ENCODE assay signal across 12 cellular contexts in genomic region chr6:42405025-42405424, GRCh38. TPM values are rescaled to one million over a fixed set of nuclear protein-coding genes. Genes with fewer than 3 reads are reported as not detected.
A peak's percentile ranks its signal among the peaks of the same experiment; 100 is the strongest.
DNase-seq lines count a peak whose midpoint lies in the region; ATAC-seq, FAIRE-seq and TF ChIP-seq lines count a peak whose summit lies in the region.
"Had no signal": no experiment of that assay in that cellular context is flagged by ENCODE, and none has a peak within 500 bp of the region (broad histone marks: within the 10 kb centered on the region; RNA-seq: fewer than 3 reads in every experiment).

No MANE protein-coding gene starts in this region.

- no peak for FAIRE-seq in astrocyte (lab: Jason Lieb, UNC)

- DNase-seq in activated naive CD4-positive, alpha-beta T cell treated with anti-CD3 and anti-CD28 coated beads, Interleukin-2, amount 10 ng/mL, durations not matched to agents 7 days and 5 days = no peak
- DNase-seq in activated naive CD4-positive, alpha-beta T cell (lab: John Stamatoyannopoulos, UW) = no peak
- peak; percentile 76 for DNase-seq in astrocyte (ENCODE audit: low read depth)
- no peak for DNase-seq in hepatocyte (ENCODE audit: low spot score)
- DNase-seq in transverse colon = no peak
- no peak for DNase-seq in KBM-7
- DNase-seq in GF-D8 (lab: John Stamatoyannopoulos, UW) = no peak
- DNase-seq: dermis blood vessel endothelial cell, NCI-H1930 had no signal

- TF ChIP-seq EP300 in transverse colon (IDR thresholded peaks at IDR 0.05; ENCODE audit: low read depth) = no peak

- no peak for TF ChIP-seq POLR2A in transverse colon (IDR thresholded peaks at IDR 0.05)

- H3K27me3 ChIP-seq in astrocyte (ENCODE audit: insufficient read depth, low read length) (no peaks in the 10 kb centered on the region), hepatocyte (no peaks in the 10 kb centered on the region), transverse colon (no peaks in the 10 kb centered on the region)

- H3K4me3 Mint-ChIP-seq in activated naive CD4-positive, alpha-beta T cell treated with anti-CD3 and anti-CD28 coated beads, Interleukin-2, amount 10 ng/mL, durations not matched to agents 7 days and 5 days = no peak overlapping the region
- no peak overlapping the region for H3K4me3 Mint-ChIP-seq in astrocyte (ENCODE audit: unreplicated experiment)

- H3K27me3 Mint-ChIP-seq in activated naive CD4-positive, alpha-beta T cell treated with anti-CD3 and anti-CD28 coated beads, Interleukin-2, amount 10 ng/mL, durations not matched to agents 7 days and 5 days = no peaks in the 10 kb centered on the region
- no peaks in the 10 kb centered on the region for H3K27me3 Mint-ChIP-seq in astrocyte (ENCODE audit: low read depth, unreplicated experiment)

- H3K27ac Mint-ChIP-seq in activated naive CD4-positive, alpha-beta T cell treated with anti-CD3 and anti-CD28 coated beads, Interleukin-2, amount 10 ng/mL, durations not matched to agents 7 days and 5 days = peak overlapping the region; percentile 69
- no peak overlapping the region for H3K27ac Mint-ChIP-seq in astrocyte (ENCODE audit: unreplicated experiment)

- no peaks in the 10 kb centered on the region for H3K9me3 ChIP-seq in astrocyte (ENCODE audit: insufficient read depth, low read depth, low read length)
- H3K9me3 ChIP-seq in hepatocyte (ENCODE audit: low read depth) = no peaks in the 10 kb centered on the region
- no peaks in the 10 kb centered on the region for H3K9me3 ChIP-seq in transverse colon

- H2AFZ ChIP-seq in astrocyte (ENCODE audit: low read depth, low read length) (no peak overlapping the region), hepatocyte (no peak overlapping the region)

- TF ChIP-seq CTCF in astrocyte (IDR thresholded peaks at IDR 0.05; ENCODE audit: insufficient read depth, low read depth, low read length) (no peak), hepatocyte (IDR thresholded peaks at IDR 0.05; ENCODE audit: poor library complexity) (no peak), transverse colon (IDR thresholded peaks at IDR 0.05) (no peak)

- H3K79me2 ChIP-seq in astrocyte (ENCODE audit: insufficient read depth, low read length) = peaks cover 38% of the 10 kb centered on the region
- peaks cover 71% of the 10 kb centered on the region for H3K79me2 ChIP-seq in hepatocyte

- H3K36me3 ChIP-seq in astrocyte (ENCODE audit: insufficient read depth, low read length) = no peaks in the 10 kb centered on the region
- H3K36me3 ChIP-seq in hepatocyte (replicated peaks; ENCODE audit: insufficient read depth, low read depth) = no peaks in the 10 kb centered on the region
- no peaks in the 10 kb centered on the region for H3K36me3 ChIP-seq in transverse colon

- in situ Hi-C loops in transverse colon (cut with MboI; ENCODE audit: low pct_ligation_motif_present in 1 of 4, low pct_unique_long_range_greater_than_20kb in 1 of 4, low sequenced_read_pairs in 3 of 4) = no loop called here
- in situ Hi-C loops in KBM-7 (cut with MboI; ENCODE audit: low pct_unique_long_range_greater_than_20kb, low sequenced_read_pairs) = no loop called here

- no peaks in the 10 kb centered on the region for H3K9me3 Mint-ChIP-seq in activated naive CD4-positive, alpha-beta T cell treated with anti-CD3 and anti-CD28 coated beads, Interleukin-2, amount 10 ng/mL, durations not matched to agents 7 days and 5 days
- no peaks in the 10 kb centered on the region for H3K9me3 Mint-ChIP-seq in astrocyte (ENCODE audit: unreplicated experiment)

- intact Hi-C loops in transverse colon (cut with DNase I; ENCODE audit: low total_unique reads) = no loop called here

- WGBS in hepatocyte (ENCODE audit: low lambda C conversion rate, missing lambda C conversion rate) = 47% methylated on average over 2 of the region's 2 CpGs
- WGBS in transverse colon (ENCODE audit: low coverage in 1 of 2), 2 donors = 56 to 67% methylated on average over 1 to 2 of the region's 2 CpGs

- CTCF ChIA-PET in activated naive CD4-positive, alpha-beta T cell treated with anti-CD3 and anti-CD28 coated beads, Interleukin-2, amount 10 ng/mL, durations not matched to agents 7 days and 5 days (lab: Charles Lee) = interaction anchor here (1.1 to 3.3 kb wide), 5 partner anchors 14 to 142 kb away, joined by 3 to 17 read pairs (median 3); no protein-coding TSS in a partner anchor

- H3K9ac ChIP-seq in astrocyte (ENCODE audit: low read length) = peak overlapping the region; percentile 64

- H3K4me3 ChIP-seq in astrocyte (ENCODE audit: insufficient read depth, low read depth, low read length) (no peak overlapping the region), hepatocyte (no peak overlapping the region), transverse colon (no peak overlapping the region)

- H3K9me2 ChIP-seq in hepatocyte (replicated peaks; ENCODE audit: insufficient read depth) = no peaks in the 10 kb centered on the region

- no peak for ATAC-seq in HG03025 (IDR thresholded peaks at IDR 0.05; ENCODE audit: low FRiP score, unreplicated experiment)

- H3K4me1 Mint-ChIP-seq in activated naive CD4-positive, alpha-beta T cell treated with anti-CD3 and anti-CD28 coated beads, Interleukin-2, amount 10 ng/mL, durations not matched to agents 7 days and 5 days = peaks cover 64% of the 10 kb centered on the region
- H3K4me1 Mint-ChIP-seq in astrocyte (ENCODE audit: low read depth, unreplicated experiment) = peaks cover 42% of the 10 kb centered on the region

- H3K4me1 ChIP-seq in astrocyte (ENCODE audit: insufficient read depth, low read length) (peaks cover 43% of the 10 kb centered on the region), hepatocyte (ENCODE audit: insufficient read depth) (peaks cover 17% of the 10 kb centered on the region), transverse colon (peaks cover 17 to 48% (median 25%) of the 10 kb centered on the region in 4 donors)

- H3K4me2 ChIP-seq in astrocyte (ENCODE audit: low read length) (peak overlapping the region; percentile 73), hepatocyte (peak overlapping the region; percentile 12)

- H4K20me1 ChIP-seq in astrocyte (ENCODE audit: insufficient read depth, low read length) = no peaks in the 10 kb centered on the region
- peaks cover 3% of the 10 kb centered on the region for H4K20me1 ChIP-seq in hepatocyte (ENCODE audit: insufficient read depth, poor library complexity, severe bottlenecking)

- peaks cover 11% of the 10 kb centered on the region for H3K36me3 Mint-ChIP-seq in activated naive CD4-positive, alpha-beta T cell treated with anti-CD3 and anti-CD28 coated beads, Interleukin-2, amount 10 ng/mL, durations not matched to agents 7 days and 5 days
- H3K36me3 Mint-ChIP-seq in astrocyte (ENCODE audit: low read depth, unreplicated experiment) = peaks cover 4% of the 10 kb centered on the region

- H3K27ac ChIP-seq in astrocyte (ENCODE audit: low read depth, low read length) (peak overlapping the region; percentile 70), hepatocyte (peak overlapping the region; percentile 69), transverse colon (peak overlapping the region; percentile 31 to 73 (median 65))
- H3K27ac ChIP-seq: VCaP had no signal

RNA-seq across cellular contexts. Expression of gene TRERF1, which starts 46.7 kb away (rescaled TPM):
- total RNA-seq in astrocyte = 7.7 and 8.6 TPM in 2 replicates
- 3.1 and 5.1 TPM in 2 replicates for total RNA-seq in hepatocyte
- polyA plus RNA-seq in hepatocyte = 3.2 and 5.2 TPM in 2 replicates
- total RNA-seq in transverse colon = 1 to 10 TPM; 2.5 to 8.0 (median 3.4) TPM
- total RNA-seq: lung microvascular endothelial cell had no signal
